In the genomic region with DNA sequence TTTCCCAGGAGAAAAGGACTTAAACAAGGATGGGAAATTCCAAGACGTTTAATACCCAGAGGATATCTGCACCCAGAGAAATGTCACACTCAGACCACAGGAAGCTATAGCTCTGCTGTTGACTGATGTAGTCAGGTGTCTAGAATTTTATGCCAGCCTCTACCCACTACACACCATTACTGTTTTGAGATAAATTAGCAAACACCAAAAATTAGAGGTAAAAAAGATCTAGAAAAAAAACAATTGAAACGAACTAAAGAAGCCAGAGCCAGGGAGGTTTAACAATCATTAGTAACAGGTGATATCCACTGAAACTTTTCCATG, we compare ENCODE assay signal across 24 cellular contexts.
DNase-seq lines count a peak whose midpoint lies in the region; ATAC-seq and TF ChIP-seq lines count a peak whose summit lies in the region.
"Had no signal": no experiment of that assay in that cellular context is flagged by ENCODE, and none has a peak within 500 bp of the region (broad histone marks: within the 10 kb centered on the region; RNA-seq: fewer than 3 reads in every experiment).

No MANE protein-coding gene starts in this region.

- intact Hi-C loops in MCF 10A (cut with micrococcal nuclease): loop anchor here (5.0 kb wide), 1 partner anchor 270 kb away; no protein-coding TSS in a partner anchor
- intact Hi-C loops in mammary epithelial cell (cut with micrococcal nuclease): no loop called here
- intact Hi-C loops in natural killer cell (cut with micrococcal nuclease): no loop called here

- H2AK5ac ChIP-seq in mesenchymal stem cell (ENCODE audit: low read length, severe bottlenecking): no peak overlapping the region

- H3K4me1 ChIP-seq in mammary epithelial cell (ENCODE audit: insufficient read depth, low read length): no peaks in the 10 kb centered on the region
- H3K4me1 ChIP-seq in mesenchymal stem cell (ENCODE audit: control insufficient read depth, insufficient read depth, low read depth, low read length): peaks cover 6% of the 10 kb centered on the region

- H3K27me3 Mint-ChIP-seq in MCF 10A (ENCODE audit: insufficient read depth, unreplicated experiment) (no peaks in the 10 kb centered on the region), WTC11 (ENCODE audit: low read depth) (no peaks in the 10 kb centered on the region), natural killer cell (ENCODE audit: low read depth in 2 of 2) (no peaks in the 10 kb centered on the region)
- no peaks in the 10 kb centered on the region for H3K27me3 Mint-ChIP-seq in naive thymus-derived CD8-positive, alpha-beta T cell
- H3K27me3 Mint-ChIP-seq: activated CD4-positive, alpha-beta memory T cell treated with anti-CD3 and anti-CD28 coated beads for 36 hours; activated naive CD8-positive, alpha-beta T cell treated with anti-CD3 and anti-CD28 coated beads, Interleukin-2, amount 10 ng/mL, durations not matched to agents 7 days and 5 days; B cell had no signal

- H3K4me1 Mint-ChIP-seq in MCF 10A (ENCODE audit: insufficient read depth, unreplicated experiment): peaks cover 21% of the 10 kb centered on the region
- peaks cover 6% of the 10 kb centered on the region; the same call in 1 of the 2 replicates for H3K4me1 Mint-ChIP-seq in WTC11
- H3K4me1 Mint-ChIP-seq in natural killer cell: peaks cover 16 to 28% of the 10 kb centered on the region in 2 donors
- H3K4me1 Mint-ChIP-seq in naive thymus-derived CD8-positive, alpha-beta T cell: peaks cover 0 to 7% (median 3%) of the 10 kb centered on the region in 4 donors

- H3K27ac Mint-ChIP-seq in MCF 10A (ENCODE audit: low read depth, unreplicated experiment) (peak overlapping the region; percentile 4), WTC11 (0 out of 2 replicates have a peak overlapping the region, but pooled peaks have one; percentile 71), natural killer cell (no peak overlapping the region)
- peak overlapping the region in 1 of 10 donors; percentile 47 for H3K27ac Mint-ChIP-seq in naive thymus-derived CD8-positive, alpha-beta T cell
- H3K27ac Mint-ChIP-seq: activated CD4-positive, alpha-beta memory T cell treated with anti-CD3 and anti-CD28 coated beads for 36 hours; activated naive CD8-positive, alpha-beta T cell treated with anti-CD3 and anti-CD28 coated beads, Interleukin-2, amount 10 ng/mL, durations not matched to agents 7 days and 5 days; B cell had no signal

- H3K27me3 ChIP-seq in mammary epithelial cell (ENCODE audit: insufficient read depth, low read length) (no peaks in the 10 kb centered on the region), mesenchymal stem cell (ENCODE audit: control insufficient read depth in 1 of 2, insufficient read depth in 1 of 2, low read length in 2 of 2) (no peaks in the 10 kb centered on the region)
- H3K27me3 ChIP-seq: dorsolateral prefrontal cortex, neural progenitor cell, transverse colon had no signal

- H3K18ac ChIP-seq in mesenchymal stem cell (ENCODE audit: low read depth in 1 of 2, low read length in 2 of 2): peak overlapping the region in 1 of 2 experiments; percentile 17

- H3K27ac ChIP-seq in mammary epithelial cell (ENCODE audit: insufficient read depth, low read depth, low read length) (no peak overlapping the region), mesenchymal stem cell (ENCODE audit: low read length, poor library complexity, severe bottlenecking) (peak overlapping the region; percentile 95)
- H3K27ac ChIP-seq: 22Rv1, dorsolateral prefrontal cortex, neural progenitor cell, prostate gland, transverse colon had no signal

- no peaks in the 10 kb centered on the region for H3K79me2 ChIP-seq in mammary epithelial cell (ENCODE audit: insufficient read depth, low read length)

- POLR2A ChIA-PET in MCF 10A (lab: Yijun Ruan, JAX) (interaction anchor here (1.1 to 2.8 kb wide), 9 partner anchors 10 to 1152 kb away, joined by 3 to 10 read pairs (median 5); a partner anchor contains a TSS), WTC11 (lab: Charles Lee) (no interaction called here)
- POLR2A ChIA-PET in naive thymus-derived CD8-positive, alpha-beta T cell (lab: Charles Lee): no interaction called here

- H2BK12ac ChIP-seq in mesenchymal stem cell (ENCODE audit: low read length in 2 of 2): no peak overlapping the region

- BruUV-seq in MCF 10A (replicated peaks; lab: Mats Ljungman, UMichigan) (no TSS peak), mammary epithelial cell (replicated peaks; lab: Mats Ljungman, UMichigan) (no TSS peak)

- H3K4me3 Mint-ChIP-seq in MCF 10A (ENCODE audit: unreplicated experiment): peak overlapping the region; percentile 12
- H3K4me3 Mint-ChIP-seq in WTC11: no peak overlapping the region
- no peak overlapping the region for H3K4me3 Mint-ChIP-seq in natural killer cell
- H3K4me3 Mint-ChIP-seq in naive thymus-derived CD8-positive, alpha-beta T cell: no peak overlapping the region
- H3K4me3 Mint-ChIP-seq: activated CD4-positive, alpha-beta memory T cell treated with anti-CD3 and anti-CD28 coated beads for 36 hours; activated naive CD8-positive, alpha-beta T cell treated with anti-CD3 and anti-CD28 coated beads, Interleukin-2, amount 10 ng/mL, durations not matched to agents 7 days and 5 days; B cell had no signal

- H2BK15ac ChIP-seq in mesenchymal stem cell (ENCODE audit: low read depth, poor library complexity, severe bottlenecking): no peak overlapping the region

- no peak overlapping the region for H2BK5ac ChIP-seq in mesenchymal stem cell (ENCODE audit: low read depth, low read length, poor library complexity, severe bottlenecking)

- CTCF ChIA-PET in MCF 10A (lab: Yijun Ruan, JAX): interaction anchor here (0.6 to 2.7 kb wide), 11 partner anchors 16 to 848 kb away, joined by 3 to 11 read pairs (median 4); no protein-coding TSS in a partner anchor
- CTCF ChIA-PET in mammary epithelial cell (lab: Charles Lee; ENCODE audit: low non-redundant PET): interaction anchor here (0.6 kb wide), 1 partner anchor 1338 kb away, joined by 7 read pairs; no protein-coding TSS in a partner anchor
- CTCF ChIA-PET in WTC11 (lab: Charles Lee): interaction anchor here (1.3 kb wide), 1 partner anchor 99 kb away, joined by 3 read pairs; no protein-coding TSS in a partner anchor

- no peak overlapping the region for H4K91ac ChIP-seq in mesenchymal stem cell (ENCODE audit: low read length)

- peaks cover 8% of the 10 kb centered on the region for H3K79me1 ChIP-seq in mesenchymal stem cell (replicated peaks; ENCODE audit: low read length, poor library complexity, severe bottlenecking)

- H4K8ac ChIP-seq in mesenchymal stem cell (ENCODE audit: low read length): no peak overlapping the region

- no peak overlapping the region for H3K23ac ChIP-seq in mesenchymal stem cell (ENCODE audit: low read length in 2 of 2)

- H3K4me2 ChIP-seq in mammary epithelial cell (ENCODE audit: insufficient read depth, low read depth, low read length) (no peak overlapping the region), mesenchymal stem cell (ENCODE audit: low read length, poor library complexity, severe bottlenecking) (no peak overlapping the region)
- H3K4me2 ChIP-seq: neural progenitor cell had no signal

- H2AFZ ChIP-seq in mammary epithelial cell (ENCODE audit: low read depth, low read length): no peak overlapping the region
- no peak overlapping the region for H2AFZ ChIP-seq in mesenchymal stem cell (ENCODE audit: low read depth, low read length)
- H2AFZ ChIP-seq: neural progenitor cell had no signal

- H3K4me3 ChIP-seq in mammary epithelial cell (replicated peaks in 1 of 3; ENCODE audit: insufficient read depth in 1 of 3, low read depth in 2 of 3, low read length in 3 of 3) (no peak overlapping the region), mesenchymal stem cell (ENCODE audit: insufficient read depth in 1 of 2, low read depth in 1 of 2, low read length in 2 of 2) (no peak overlapping the region)
- H3K4me3 ChIP-seq: dorsolateral prefrontal cortex, neural progenitor cell, prostate gland, transverse colon had no signal

- H3K9ac ChIP-seq in mammary epithelial cell (ENCODE audit: insufficient read depth, low read length): no peak overlapping the region
- no peak overlapping the region for H3K9ac ChIP-seq in mesenchymal stem cell (ENCODE audit: low read length)
- H3K9ac ChIP-seq: neural progenitor cell had no signal

- H3K36me3 Mint-ChIP-seq in MCF 10A (ENCODE audit: insufficient read depth, unreplicated experiment) (no peaks in the 10 kb centered on the region), WTC11 (no peaks in the 10 kb centered on the region), natural killer cell (no peaks in the 10 kb centered on the region)
- H3K36me3 Mint-ChIP-seq in naive thymus-derived CD8-positive, alpha-beta T cell: peaks cover 0 to 11% (median 0%) of the 10 kb centered on the region in 3 donors
- H3K36me3 Mint-ChIP-seq: activated CD4-positive, alpha-beta memory T cell treated with anti-CD3 and anti-CD28 coated beads for 36 hours had no signal

- DNase-seq in MCF 10A (ENCODE audit: unreplicated experiment) (no peak), mammary epithelial cell (no peak), WTC11 (ENCODE audit: low spot score) (no peak), mesenchymal stem cell (no peak), natural killer cell (no peak), HCEC 1CT (no peak), GDM1 (lab: John Stamatoyannopoulos, UW) (no peak)
- no peak for DNase-seq in naive thymus-derived CD8-positive, alpha-beta T cell
- DNase-seq: activated CD4-positive, alpha-beta memory T cell treated with anti-CD3 and anti-CD28 coated beads for 36 hours; activated effector memory CD4-positive, alpha-beta T cell treated with anti-CD3 and anti-CD28 coated beads, Interleukin-2, amount 50 U/mL, for 16 hours; activated naive CD8-positive, alpha-beta T cell treated with anti-CD3 and anti-CD28 coated beads, Interleukin-2, amount 10 ng/mL, durations not matched to agents 7 days and 5 days; DMS53; dorsolateral prefrontal cortex; GF-D8; NCI-H1105 treated with DMSO at 0.1 percent for 48 hours; NCI-H2081; Right ventricle myocardium superior had no signal

- H3K4ac ChIP-seq in mesenchymal stem cell (ENCODE audit: low read depth in 1 of 2, low read length in 2 of 2): no peak overlapping the region

- in situ Hi-C loops in mammary epithelial cell (cut with MboI; ENCODE audit: low sequenced_read_pairs in 2 of 2): no loop called here

- ATAC-seq in WTC11: no peak
- no peak for ATAC-seq in natural killer cell
- ATAC-seq in naive thymus-derived CD8-positive, alpha-beta T cell: no peak
- ATAC-seq: activated CD4-positive, CD25-positive, alpha-beta regulatory T cell treated with anti-CD3 and anti-CD28 coated beads, Interleukin-2, amount 50 U/mL, for 24 hours; left lobe of liver had no signal

- no peaks in the 10 kb centered on the region for H4K20me1 ChIP-seq in mammary epithelial cell (ENCODE audit: insufficient read depth, low read length)

- no peaks in the 10 kb centered on the region for H3K36me3 ChIP-seq in mammary epithelial cell (ENCODE audit: insufficient read depth, low read length)
- no peaks in the 10 kb centered on the region for H3K36me3 ChIP-seq in mesenchymal stem cell (ENCODE audit: control insufficient read depth in 1 of 2, insufficient read depth in 2 of 2, low read depth in 1 of 2, low read length in 2 of 2)
- H3K36me3 ChIP-seq: neural progenitor cell, prostate gland, transverse colon had no signal

- H2BK120ac ChIP-seq in mesenchymal stem cell (ENCODE audit: low read depth, low read length): no peak overlapping the region

- no peak overlapping the region for H3K14ac ChIP-seq in mesenchymal stem cell (ENCODE audit: low read length in 2 of 2)

- H3K9me3 Mint-ChIP-seq in MCF 10A (ENCODE audit: unreplicated experiment): no peaks in the 10 kb centered on the region
- 0 out of 2 replicates have a peak, but pooled peaks cover 3% of the 10 kb centered on the region for H3K9me3 Mint-ChIP-seq in WTC11
- H3K9me3 Mint-ChIP-seq in natural killer cell: no peaks in the 10 kb centered on the region
- H3K9me3 Mint-ChIP-seq in naive thymus-derived CD8-positive, alpha-beta T cell: no peaks in the 10 kb centered on the region
- H3K9me3 Mint-ChIP-seq: activated CD4-positive, alpha-beta memory T cell treated with anti-CD3 and anti-CD28 coated beads for 36 hours; activated naive CD8-positive, alpha-beta T cell treated with anti-CD3 and anti-CD28 coated beads, Interleukin-2, amount 10 ng/mL, durations not matched to agents 7 days and 5 days; neural progenitor cell had no signal

- WGBS in mammary epithelial cell (ENCODE audit: low coverage, missing lambda C conversion rate): 78% methylated on average over 2 of the region's 2 CpGs
- 92% methylated on average over 1 of the region's 2 CpGs for WGBS in mesenchymal stem cell

- no peaks in the 10 kb centered on the region for H3K9me3 ChIP-seq in mammary epithelial cell (replicated peaks; ENCODE audit: insufficient read depth, low read length)
- H3K9me3 ChIP-seq in mesenchymal stem cell (ENCODE audit: control insufficient read depth, low read length): no peaks in the 10 kb centered on the region
- H3K9me3 ChIP-seq: prostate gland, transverse colon had no signal

- TF ChIP-seq CTCF in MCF 10A (IDR thresholded peaks at IDR 0.05; ENCODE audit: unreplicated experiment): no peak
- TF ChIP-seq CTCF in mammary epithelial cell (conservative IDR thresholded peaks at IDR 0.05 in 1 of 2, IDR thresholded peaks at IDR 0.05 in 1 of 2; ENCODE audit: extremely low read depth in 1 of 2, insufficient read depth in 1 of 2, low read depth in 1 of 2, low read length in 2 of 2): no peak
- no peak for TF ChIP-seq CTCF in WTC11 (IDR thresholded peaks at IDR 0.05)
- no peak for TF ChIP-seq CTCF in natural killer cell (IDR thresholded peaks at IDR 0.05)

- dilution Hi-C loops in mammary epithelial cell (cut with HindIII; ENCODE audit: low sequenced_read_pairs): no loop called here

Comparison
In these comparisons a context has a peak if more than half of its experiments do, and no peak if none do; other contexts are left out.
1. H3K27ac Mint-ChIP-seq: peak in MCF 10A (single experiment) and WTC11 (single experiment); none in natural killer cell (0 of 2).